ENCODE assay signal across 20 cellular contexts in genomic region chr12:55652352-55652751, GRCh38. TPM values are rescaled to one million over a fixed set of nuclear protein-coding genes. Genes with fewer than 3 reads are reported as not detected.
A peak's percentile ranks its signal among the peaks of the same experiment; 100 is the strongest.
DNase-seq lines count a peak whose midpoint lies in the region; ATAC-seq and TF ChIP-seq lines count a peak whose summit lies in the region.
"Had no signal": no experiment of that assay in that cellular context is flagged by ENCODE, and none has a peak within 500 bp of the region (broad histone marks: within the 10 kb centered on the region; RNA-seq: fewer than 3 reads in every experiment).

No MANE protein-coding gene starts in this region.

- H3K27me3 Mint-ChIP-seq in activated T-cell treated with anti-CD3 and anti-CD28 coated beads, Interleukin-2, amount 50 U/mL, for 24 hours, result peaks cover 2% of the 10 kb centered on the region
- peaks cover 2% of the 10 kb centered on the region for H3K27me3 Mint-ChIP-seq in activated T-cell treated with anti-CD3 and anti-CD28 coated beads, Interleukin-2, amount 50 U/mL, for 4 hours (ENCODE audit: low read depth)
- H3K27me3 Mint-ChIP-seq: CD4-positive, alpha-beta memory T cell had no signal

- H3K4me1 Mint-ChIP-seq in activated T-cell treated with anti-CD3 and anti-CD28 coated beads, Interleukin-2, amount 50 U/mL, for 24 hours (ENCODE audit: low read depth), result peaks cover 30% of the 10 kb centered on the region
- H3K4me1 Mint-ChIP-seq in activated T-cell treated with anti-CD3 and anti-CD28 coated beads, Interleukin-2, amount 50 U/mL, for 4 hours (ENCODE audit: low read depth), result peaks cover 25% of the 10 kb centered on the region

- H3K27ac ChIP-seq in hepatocyte (peak overlapping the region; percentile 88), body of pancreas (no peak overlapping the region)
- H3K27ac ChIP-seq: esophagus squamous epithelium, left ventricle myocardium inferior had no signal

- no peaks in the 10 kb centered on the region for H4K20me1 ChIP-seq in hepatocyte (ENCODE audit: insufficient read depth, poor library complexity, severe bottlenecking)

- H2AFZ ChIP-seq in hepatocyte, result no peak overlapping the region

- intact Hi-C loops in body of pancreas (cut with DNase I), result no loop called here

- no peak for DNase-seq in activated T-cell treated with anti-CD3 and anti-CD28 coated beads, Interleukin-2, amount 50 U/mL, for 24 hours
- DNase-seq in activated T-cell treated with anti-CD3 and anti-CD28 coated beads for 4 hours (no peak), hepatocyte (ENCODE audit: low spot score) (no peak), body of pancreas (no peak)
- DNase-seq in activated T-cell treated with anti-CD3 and anti-CD28 coated beads, Interleukin-2, amount 50 U/mL, for 4 hours, result no peak
- DNase-seq in stimulated activated naive CD8-positive, alpha-beta T cell treated with anti-CD3 and anti-CD28 coated beads, Interleukin-15, Interleukin-2, amounts not matched to agents 100 U/mL and 50 U/mL, for 24 hours, result peak; percentile 27
- no peak for DNase-seq in NK-92 treated with Interleukin-12 subunit alpha and Interleukin-12 subunit beta, amount 100 ng/mL, for 24 hours (lab: John Stamatoyannopoulos, UW)
- DNase-seq: activated CD4-positive, alpha-beta T cell treated with anti-CD3 and anti-CD28 coated beads, Interleukin-2, amount 50 U/mL, for 1 hour; cerebellar nuclear complex; DMS53; effector CD4-positive, alpha-beta T cell; esophagus squamous epithelium; left ventricle myocardium inferior; NCI-H1436 treated with DMSO at 0.1 percent for 48 hours; NCI-H2171; NCI-H69; spleen had no signal

- H3K4me3 ChIP-seq in hepatocyte (no peak overlapping the region), body of pancreas (no peak overlapping the region)
- H3K4me3 ChIP-seq: esophagus squamous epithelium, left ventricle myocardium inferior, spleen had no signal

- H3K27ac Mint-ChIP-seq in activated T-cell treated with anti-CD3 and anti-CD28 coated beads, Interleukin-2, amount 50 U/mL, for 24 hours, result peak overlapping the region; percentile 79
- H3K27ac Mint-ChIP-seq: activated T-helper 1 cell treated with anti-CD3 and anti-CD28 coated beads, Interleukin-12 subunit alpha, Interleukin-12 subunit beta, Interleukin-2, Interleukin-4 antibody, amounts not matched to agents 30 ng/mL and 10 ng/mL and 1 ng/mL, durations not matched to agents 14 hours and 24 hours and 36 hours had no signal

- H3K4me1 ChIP-seq in hepatocyte (ENCODE audit: insufficient read depth), result peaks cover 13% of the 10 kb centered on the region
- H3K4me1 ChIP-seq in body of pancreas, result peaks cover 4% of the 10 kb centered on the region
- H3K4me1 ChIP-seq: esophagus squamous epithelium had no signal

- H3K27me3 ChIP-seq in hepatocyte (no peaks in the 10 kb centered on the region), body of pancreas (no peaks in the 10 kb centered on the region)
- H3K27me3 ChIP-seq: esophagus squamous epithelium, spleen had no signal

- ATAC-seq in activated T-cell treated with anti-CD3 and anti-CD28 coated beads, Interleukin-2, amount 50 U/mL, for 4 hours, result peak; percentile 96 to 97
- peak; percentile 93 for ATAC-seq in stimulated activated naive CD8-positive, alpha-beta T cell treated with anti-CD3 and anti-CD28 coated beads, Interleukin-15, Interleukin-2, amounts not matched to agents 100 U/mL and 50 U/mL, for 24 hours
- ATAC-seq in body of pancreas, result no peak
- no peak for ATAC-seq in GM18861 (IDR thresholded peaks at IDR 0.05; ENCODE audit: unreplicated experiment)

- H3K9me3 Mint-ChIP-seq in activated T-cell treated with anti-CD3 and anti-CD28 coated beads, Interleukin-2, amount 50 U/mL, for 24 hours, result peaks cover 18% of the 10 kb centered on the region
- peaks cover 6% of the 10 kb centered on the region for H3K9me3 Mint-ChIP-seq in activated T-cell treated with anti-CD3 and anti-CD28 coated beads, Interleukin-2, amount 50 U/mL, for 4 hours

- TF ChIP-seq CTCF in hepatocyte (IDR thresholded peaks at IDR 0.05; ENCODE audit: poor library complexity) (no peak), body of pancreas (IDR thresholded peaks at IDR 0.05) (no peak)

- no peak overlapping the region for H3K4me3 Mint-ChIP-seq in activated T-cell treated with anti-CD3 and anti-CD28 coated beads, Interleukin-2, amount 50 U/mL, for 24 hours
- H3K4me3 Mint-ChIP-seq in activated T-cell treated with anti-CD3 and anti-CD28 coated beads, Interleukin-2, amount 50 U/mL, for 4 hours, result no peak overlapping the region
- H3K4me3 Mint-ChIP-seq: activated T-helper 1 cell treated with anti-CD3 and anti-CD28 coated beads, Interleukin-12 subunit alpha, Interleukin-12 subunit beta, Interleukin-2, Interleukin-4 antibody, amounts not matched to agents 30 ng/mL and 10 ng/mL and 1 ng/mL, durations not matched to agents 14 hours and 24 hours and 36 hours; CD4-positive, alpha-beta memory T cell had no signal

- H3K4me2 ChIP-seq in hepatocyte, result no peak overlapping the region

- WGBS in hepatocyte (ENCODE audit: low lambda C conversion rate, missing lambda C conversion rate), result 91% methylated on average over 3 of the region's 3 CpGs
- WGBS in body of pancreas, 2 donors, result 70 to 84% methylated on average over 3 of the region's 3 CpGs

- H3K36me3 ChIP-seq in hepatocyte (replicated peaks; ENCODE audit: insufficient read depth, low read depth), result no peaks in the 10 kb centered on the region
- H3K36me3 ChIP-seq in body of pancreas (replicated peaks in 1 of 2; ENCODE audit: insufficient read depth in 1 of 2, low read depth in 2 of 2), result no peaks in the 10 kb centered on the region
- H3K36me3 ChIP-seq: esophagus squamous epithelium, left ventricle myocardium inferior, spleen had no signal

- no peaks in the 10 kb centered on the region for H3K79me2 ChIP-seq in hepatocyte

- peaks cover 4% of the 10 kb centered on the region for H3K36me3 Mint-ChIP-seq in activated T-cell treated with anti-CD3 and anti-CD28 coated beads, Interleukin-2, amount 50 U/mL, for 24 hours (ENCODE audit: low read depth)
- peaks cover 4% of the 10 kb centered on the region for H3K36me3 Mint-ChIP-seq in activated T-cell treated with anti-CD3 and anti-CD28 coated beads, Interleukin-2, amount 50 U/mL, for 4 hours (ENCODE audit: insufficient read depth)
- H3K36me3 Mint-ChIP-seq: CD4-positive, alpha-beta memory T cell had no signal

- TF ChIP-seq POLR2A in body of pancreas (IDR thresholded peaks at IDR 0.05), result no peak

- H3K9me3 ChIP-seq in hepatocyte (ENCODE audit: low read depth) (no peaks in the 10 kb centered on the region), body of pancreas (no peaks in the 10 kb centered on the region)
- H3K9me3 ChIP-seq: esophagus squamous epithelium, left ventricle myocardium inferior had no signal

- H3K9me2 ChIP-seq in hepatocyte (replicated peaks; ENCODE audit: insufficient read depth), result no peaks in the 10 kb centered on the region

RNA-seq across cellular contexts. Expression of gene OR10P1, which starts 15.7 kb away (rescaled TPM):
- not detected for total RNA-seq in activated T-cell treated with anti-CD3 and anti-CD28 coated beads, Interleukin-2, amount 50 U/mL, for 4 hours
- total RNA-seq in hepatocyte (not detected in 2 replicates), body of pancreas (not detected)
- not detected in 2 replicates for polyA plus RNA-seq in hepatocyte
- total RNA-seq: activated T-helper 1 cell treated with anti-CD3 and anti-CD28 coated beads, Interleukin-12 subunit alpha, Interleukin-12 subunit beta, Interleukin-2, Interleukin-4 antibody, amounts not matched to agents 30 ng/mL and 10 ng/mL and 1 ng/mL, durations not matched to agents 14 hours and 24 hours and 36 hours; CD4-positive, alpha-beta memory T cell; esophagus squamous epithelium; left ventricle myocardium inferior; spleen had no signal
- polyA plus RNA-seq: CD4-positive, alpha-beta memory T cell; spleen had no signal

RNA-seq across cellular contexts. Expression of gene ITGA7, which starts 55.4 kb away (rescaled TPM):
- 1 to 10 TPM in 2 of 3 donors, under 1 TPM in 1; 0.91 to 1.4 (median 1.3) TPM for total RNA-seq in activated T-cell treated with anti-CD3 and anti-CD28 coated beads, Interleukin-2, amount 50 U/mL, for 4 hours
- total RNA-seq in hepatocyte (13.0 and 15.2 TPM in 2 replicates), body of pancreas (10 to 100 TPM; 11.4 to 52.1 TPM)
- polyA plus RNA-seq in hepatocyte, result 18.9 and 22.8 TPM in 2 replicates
- polyA plus RNA-seq: CD4-positive, alpha-beta memory T cell had no signal

Comparison
In these comparisons a context has a peak if more than half of its experiments do, and no peak if none do; other contexts are left out.
1. ATAC-seq: peak in activated T-cell treated with anti-CD3 and anti-CD28 coated beads, Interleukin-2, amount 50 U/mL, for 4 hours (2 of 2) and stimulated activated naive CD8-positive, alpha-beta T cell treated with anti-CD3 and anti-CD28 coated beads, Interleukin-15, Interleukin-2, amounts not matched to agents 100 U/mL and 50 U/mL, for 24 hours (single experiment); none in body of pancreas (single experiment) and GM18861 (single experiment).